Comparison of ENCODE assay signal across 8 cellular contexts in the genomic region with DNA sequence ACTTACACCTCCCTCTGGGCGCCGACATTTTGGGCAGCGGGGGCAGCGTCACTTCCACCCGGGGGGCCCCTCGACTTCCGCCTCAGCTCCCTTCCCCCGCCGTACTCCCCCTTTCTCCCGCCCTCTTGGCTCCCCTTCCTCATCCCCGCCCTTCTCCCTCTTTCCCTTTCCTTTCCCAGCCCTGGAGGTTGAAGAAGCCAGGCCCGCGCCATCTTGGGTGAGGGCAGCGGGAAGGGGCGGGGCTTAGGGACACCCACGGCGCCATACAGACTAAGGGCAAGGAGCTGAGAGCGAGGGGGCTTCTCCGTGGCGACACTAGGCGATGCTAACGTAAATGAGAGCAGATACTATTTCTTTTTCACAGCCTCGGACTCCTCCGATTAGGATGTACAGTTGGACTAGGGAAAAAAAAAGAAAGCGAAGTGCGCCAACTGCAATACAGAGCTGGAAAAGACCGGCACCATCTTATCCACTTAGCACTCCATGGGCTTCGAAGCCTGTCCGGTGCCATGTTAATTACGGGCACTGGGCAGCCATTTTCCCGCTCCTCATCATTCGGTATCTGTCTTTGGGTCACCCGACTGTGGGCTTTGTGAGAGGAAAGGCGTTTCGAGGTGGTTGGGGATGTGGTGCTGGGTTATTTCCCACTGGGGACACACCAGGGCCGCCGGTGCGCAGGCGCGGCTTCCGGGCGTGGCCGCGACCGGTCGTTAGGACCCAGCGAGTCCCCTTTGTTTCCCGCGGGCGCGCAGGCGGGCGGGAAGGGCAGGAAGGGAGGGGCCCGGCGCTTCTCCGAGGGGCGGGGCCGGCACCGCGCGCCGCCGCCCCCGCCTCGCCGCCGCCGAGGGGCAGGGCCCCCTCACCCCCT. TPM values are rescaled to one million over a fixed set of nuclear protein-coding genes. Genes with fewer than 3 reads are reported as not detected.
DNase-seq lines count a peak whose midpoint lies in the region; ATAC-seq and TF ChIP-seq lines count a peak whose summit lies in the region.

A gene with protein sequence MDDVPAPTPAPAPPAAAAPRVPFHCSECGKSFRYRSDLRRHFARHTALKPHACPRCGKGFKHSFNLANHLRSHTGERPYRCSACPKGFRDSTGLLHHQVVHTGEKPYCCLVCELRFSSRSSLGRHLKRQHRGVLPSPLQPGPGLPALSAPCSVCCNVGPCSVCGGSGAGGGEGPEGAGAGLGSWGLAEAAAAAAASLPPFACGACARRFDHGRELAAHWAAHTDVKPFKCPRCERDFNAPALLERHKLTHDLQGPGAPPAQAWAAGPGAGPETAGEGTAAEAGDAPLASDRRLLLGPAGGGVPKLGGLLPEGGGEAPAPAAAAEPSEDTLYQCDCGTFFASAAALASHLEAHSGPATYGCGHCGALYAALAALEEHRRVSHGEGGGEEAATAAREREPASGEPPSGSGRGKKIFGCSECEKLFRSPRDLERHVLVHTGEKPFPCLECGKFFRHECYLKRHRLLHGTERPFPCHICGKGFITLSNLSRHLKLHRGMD (minus strand): TSS at position 50 of the 868 bp plus-strand sequence. CDS start 1,652 bp downstream, outside the sequence.
A gene with protein sequence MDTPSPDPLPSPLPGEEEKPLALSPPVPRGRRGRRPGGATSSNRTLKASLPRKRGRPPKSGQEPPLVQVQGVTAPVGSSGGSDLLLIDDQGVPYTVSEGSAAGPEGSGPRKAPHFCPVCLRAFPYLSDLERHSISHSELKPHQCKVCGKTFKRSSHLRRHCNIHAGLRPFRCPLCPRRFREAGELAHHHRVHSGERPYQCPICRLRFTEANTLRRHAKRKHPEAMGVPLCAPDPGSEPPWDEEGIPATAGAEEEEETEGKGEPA (plus strand): TSS at position 821 of the 868 bp plus-strand sequence. CDS start 1,825 bp downstream, outside the sequence.

- TF ChIP-seq EP300 in Ishikawa (IDR thresholded peaks at IDR 0.05; ENCODE audit: borderline replicate concordance): no peak

- DNase-seq in DMS 273 (lab: John Stamatoyannopoulos, UW; ENCODE audit: unreplicated experiment) (peak; percentile 99), OCI-M2 (lab: John Stamatoyannopoulos, UW; ENCODE audit: unreplicated experiment) (peak; percentile 97), activated T-cell treated with anti-CD3 and anti-CD28 coated beads for 24 hours (ENCODE audit: low read depth) (peak; percentile 97), epithelial cell of esophagus (ENCODE audit: low read depth) (peak; percentile 99), mucosa of gallbladder (ENCODE audit: low spot score) (peak; percentile 98)
- DNase-seq in stimulated activated CD8-positive, alpha-beta memory T cell treated with anti-CD3 and anti-CD28 coated beads, Interleukin-4, amount 100 ng/mL, for 24 hours (ENCODE audit: low read depth): peak; percentile 92

- TF ChIP-seq CTCF in epithelial cell of esophagus (IDR thresholded peaks at IDR 0.05; ENCODE audit: insufficient read depth, low read depth, low read length, missing control alignments): no peak

- ATAC-seq in GM21529 (IDR thresholded peaks at IDR 0.05; ENCODE audit: unreplicated experiment): peak; percentile 45

- TF ChIP-seq RAD21 in Ishikawa (IDR thresholded peaks at IDR 0.05; ENCODE audit: low read depth): no peak

- peak within 1 kb of the TSS; percentile 90 for H3K4me3 ChIP-seq in epithelial cell of esophagus (ENCODE audit: low read length)

TF ChIP-seq in Ishikawa, 13 proteins besides CTCF, POLR2A, EP300 and RAD21:
- TF ChIP-seq TEAD4 (IDR thresholded peaks at IDR 0.05): no peak
- peak; percentile 55; the same call in 1 of the 2 replicates for TF ChIP-seq ZBTB7A (IDR thresholded peaks at IDR 0.05; ENCODE audit: low read depth)
- TF ChIP-seq FOXM1 (IDR thresholded peaks at IDR 0.05; ENCODE audit: borderline replicate concordance, low read depth): no peak
- TF ChIP-seq USF1 (IDR thresholded peaks at IDR 0.05): no peak
- TF ChIP-seq TCF12 (IDR thresholded peaks at IDR 0.05; ENCODE audit: low read depth): peak; percentile 71; the same call in 1 of the 2 replicates
- TF ChIP-seq YY1 (IDR thresholded peaks at IDR 0.05; ENCODE audit: low read depth): peak; percentile 97
- TF ChIP-seq NFIC (IDR thresholded peaks at IDR 0.05): peak; percentile 77
- peak; percentile 55 for TF ChIP-seq TAF1 (IDR thresholded peaks at IDR 0.05; ENCODE audit: low read depth)
- TF ChIP-seq EGR1 (IDR thresholded peaks at IDR 0.05): peak; percentile 83
- TF ChIP-seq, protein P1, sequence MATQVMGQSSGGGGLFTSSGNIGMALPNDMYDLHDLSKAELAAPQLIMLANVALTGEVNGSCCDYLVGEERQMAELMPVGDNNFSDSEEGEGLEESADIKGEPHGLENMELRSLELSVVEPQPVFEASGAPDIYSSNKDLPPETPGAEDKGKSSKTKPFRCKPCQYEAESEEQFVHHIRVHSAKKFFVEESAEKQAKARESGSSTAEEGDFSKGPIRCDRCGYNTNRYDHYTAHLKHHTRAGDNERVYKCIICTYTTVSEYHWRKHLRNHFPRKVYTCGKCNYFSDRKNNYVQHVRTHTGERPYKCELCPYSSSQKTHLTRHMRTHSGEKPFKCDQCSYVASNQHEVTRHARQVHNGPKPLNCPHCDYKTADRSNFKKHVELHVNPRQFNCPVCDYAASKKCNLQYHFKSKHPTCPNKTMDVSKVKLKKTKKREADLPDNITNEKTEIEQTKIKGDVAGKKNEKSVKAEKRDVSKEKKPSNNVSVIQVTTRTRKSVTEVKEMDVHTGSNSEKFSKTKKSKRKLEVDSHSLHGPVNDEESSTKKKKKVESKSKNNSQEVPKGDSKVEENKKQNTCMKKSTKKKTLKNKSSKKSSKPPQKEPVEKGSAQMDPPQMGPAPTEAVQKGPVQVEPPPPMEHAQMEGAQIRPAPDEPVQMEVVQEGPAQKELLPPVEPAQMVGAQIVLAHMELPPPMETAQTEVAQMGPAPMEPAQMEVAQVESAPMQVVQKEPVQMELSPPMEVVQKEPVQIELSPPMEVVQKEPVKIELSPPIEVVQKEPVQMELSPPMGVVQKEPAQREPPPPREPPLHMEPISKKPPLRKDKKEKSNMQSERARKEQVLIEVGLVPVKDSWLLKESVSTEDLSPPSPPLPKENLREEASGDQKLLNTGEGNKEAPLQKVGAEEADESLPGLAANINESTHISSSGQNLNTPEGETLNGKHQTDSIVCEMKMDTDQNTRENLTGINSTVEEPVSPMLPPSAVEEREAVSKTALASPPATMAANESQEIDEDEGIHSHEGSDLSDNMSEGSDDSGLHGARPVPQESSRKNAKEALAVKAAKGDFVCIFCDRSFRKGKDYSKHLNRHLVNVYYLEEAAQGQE (IDR thresholded peaks at IDR 0.05; ENCODE audit: low read depth): no peak
- TF ChIP-seq MAX (IDR thresholded peaks at IDR 0.05): peak; percentile 48; the same call in 1 of the 2 replicates
- no peak for TF ChIP-seq CEBPB (IDR thresholded peaks at IDR 0.05)
- peak; percentile 78 for TF ChIP-seq CREB1 (IDR thresholded peaks at IDR 0.05; ENCODE audit: low read depth)

RNA-seq across cellular contexts. Expression of the first gene that starts in this region (rescaled TPM):
- total RNA-seq in mucosa of gallbladder: 22.7 TPM

RNA-seq across cellular contexts. Expression of the second gene that starts in this region (rescaled TPM):
- 37.8 TPM for total RNA-seq in mucosa of gallbladder

Comparison
In these comparisons a context has a peak if more than half of its experiments do, and no peak if none do; other contexts are left out.
1. Peak in every context shown above with its lines: DNase-seq, ATAC-seq and H3K4me3 ChIP-seq.